In the genomic region with DNA sequence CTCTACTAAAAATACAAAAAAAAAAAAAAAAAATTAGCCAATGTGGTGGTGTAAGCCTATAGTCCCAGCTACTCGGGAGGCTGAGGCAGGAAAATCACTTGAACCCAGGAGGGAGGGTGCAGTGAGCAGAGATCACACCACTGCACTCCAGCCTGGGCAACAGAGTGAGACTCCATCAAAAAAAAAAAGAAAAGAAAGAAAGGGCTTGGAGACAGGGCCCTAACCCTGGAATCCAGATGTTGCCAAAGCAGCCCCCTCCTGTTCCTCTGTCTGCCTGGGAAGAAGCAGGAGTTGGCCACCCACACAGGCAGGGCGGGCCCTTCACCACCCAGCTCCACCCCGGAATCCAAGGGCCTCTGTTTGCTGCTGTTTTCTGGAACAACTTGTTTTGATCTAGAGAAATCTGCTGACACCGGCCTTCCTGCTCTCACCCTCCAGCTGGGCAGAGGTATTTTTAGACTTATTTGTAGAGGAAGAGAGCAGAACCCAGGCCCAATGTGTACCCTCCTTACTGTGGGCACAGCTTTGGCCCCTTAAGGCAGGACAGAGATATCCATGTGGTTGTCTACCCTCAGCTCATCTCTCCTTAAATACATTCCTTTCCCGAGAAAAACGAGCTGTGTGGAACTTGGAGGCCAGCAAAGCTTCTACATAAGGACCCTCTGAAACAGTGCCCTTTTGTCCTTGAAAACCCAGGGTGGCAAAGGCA, we compare ENCODE assay signal across 8 cellular contexts. TPM values are rescaled to one million over a fixed set of nuclear protein-coding genes. Genes with fewer than 3 reads are reported as not detected.
A peak's percentile ranks its signal among the peaks of the same experiment; 100 is the strongest.
DNase-seq lines count a peak whose midpoint lies in the region; ATAC-seq and TF ChIP-seq lines count a peak whose summit lies in the region.

No MANE protein-coding gene starts in this region.

- H3F3A ChIP-seq in PC-3 (ENCODE audit: low read length, unreplicated experiment), result peaks cover 25% of the 10 kb centered on the region

- POLR2A ChIA-PET in HCT116 (lab: Charles Lee) (interaction anchor here (0.7 to 15.5 kb wide), 15 partner anchors 8 to 145 kb away, joined by 3 to 910 read pairs (median 4); a partner anchor contains a TSS), PC-3 (lab: Charles Lee; ENCODE audit: unreplicated experiment) (interaction anchor here (0.6 to 1.9 kb wide), 10 partner anchors 10 to 87 kb away, joined by 3 to 31 read pairs (median 4); a partner anchor contains a TSS)

- no peak overlapping the region for H2AFZ ChIP-seq in HCT116 (ENCODE audit: low read depth, low read length, poor library complexity, severe bottlenecking)
- no peak overlapping the region for H2AFZ ChIP-seq in PC-3 (ENCODE audit: low read length)
- no peak overlapping the region for H2AFZ ChIP-seq in neuron (ENCODE audit: low read depth, low read length)

- no peak for TF ChIP-seq CTCF in BE2C (IDR thresholded peaks at IDR 0.05; ENCODE audit: low read depth, low read length)
- TF ChIP-seq CTCF in HCT116 (IDR thresholded peaks at IDR 0.05 in 2 of 3, conservative IDR thresholded peaks at IDR 0.05 in 1 of 3; ENCODE audit: borderline replicate concordance in 1 of 3, insufficient read depth in 1 of 3, low read depth in 2 of 3, low read length in 2 of 3), result no peak
- no peak for TF ChIP-seq CTCF in PC-3 (conservative IDR thresholded peaks at IDR 0.05; ENCODE audit: low read depth, low read length)
- TF ChIP-seq CTCF in foreskin keratinocyte (conservative IDR thresholded peaks at IDR 0.05), result no peak
- TF ChIP-seq CTCF in vagina (IDR thresholded peaks at IDR 0.05), result no peak

- peaks cover 24% of the 10 kb centered on the region for H3K4me1 ChIP-seq in BE2C
- H3K4me1 ChIP-seq in HCT116 (ENCODE audit: control insufficient read depth in 1 of 2, insufficient read depth in 2 of 2, low read length in 2 of 2), result peaks cover 64 to 94% of the 10 kb centered on the region in 2 experiments
- H3K4me1 ChIP-seq in PC-3 (ENCODE audit: insufficient read depth, low read length), result peaks cover 53% of the 10 kb centered on the region
- H3K4me1 ChIP-seq in foreskin keratinocyte, result peaks cover 27% of the 10 kb centered on the region
- peaks cover 54% of the 10 kb centered on the region for H3K4me1 ChIP-seq in neuron (ENCODE audit: insufficient read depth, low read length)
- peaks cover 55% of the 10 kb centered on the region for H3K4me1 ChIP-seq in vagina

- peak; percentile 63 for DNase-seq in BE2C
- peak; percentile 77 for DNase-seq in HCT116 (ENCODE audit: low read depth, low spot score)
- DNase-seq in PC-3, result peak; percentile 91
- peak; percentile 43 for DNase-seq in activated naive CD4-positive, alpha-beta T cell treated with anti-CD3 and anti-CD28 coated beads, Interleukin-2, amount 50 U/mL, for 16 hours
- peak in 1 of 2 donors; percentile 84 for DNase-seq in foreskin keratinocyte
- DNase-seq in vagina (ENCODE audit: extremely low spot score in 2 of 2), result peak; percentile 97

- intact Hi-C loops in HCT116 (cut with micrococcal nuclease) (loop anchor here (2.0 kb wide), 2 partner anchors 37 to 79 kb away; a partner anchor contains a TSS), PC-3 (cut with micrococcal nuclease) (loop anchor here (2.0 kb wide), 1 partner anchor 53 kb away; no protein-coding TSS in a partner anchor), vagina (cut with DNase I) (loop anchor here (1.0 to 5.0 kb wide), 2 partner anchors 38 to 51 kb away; a partner anchor contains a TSS)

- H3K9me3 ChIP-seq in BE2C, result no peaks in the 10 kb centered on the region
- no peaks in the 10 kb centered on the region for H3K9me3 ChIP-seq in HCT116 (ENCODE audit: control insufficient read depth in 1 of 2, insufficient read depth in 1 of 2, low read depth in 1 of 2, low read length in 2 of 2)
- H3K9me3 ChIP-seq in PC-3 (ENCODE audit: low read length), result no peaks in the 10 kb centered on the region
- no peaks in the 10 kb centered on the region for H3K9me3 ChIP-seq in neuron (ENCODE audit: low read length)
- H3K9me3 ChIP-seq in vagina, result no peaks in the 10 kb centered on the region

- peak overlapping the region; percentile 96 for H3K4me2 ChIP-seq in HCT116 (ENCODE audit: low read length)
- H3K4me2 ChIP-seq in PC-3 (ENCODE audit: low read length), result peak overlapping the region; percentile 75

- H3K27me3 ChIP-seq in BE2C (peaks cover 3% of the 10 kb centered on the region), HCT116 (ENCODE audit: insufficient read depth, low read length) (no peaks in the 10 kb centered on the region), PC-3 (ENCODE audit: low read length) (no peaks in the 10 kb centered on the region), foreskin keratinocyte (no peaks in the 10 kb centered on the region), neuron (ENCODE audit: insufficient read depth, low read length) (no peaks in the 10 kb centered on the region), vagina (no peaks in the 10 kb centered on the region)

- H3K27ac ChIP-seq in HCT116 (ENCODE audit: low read depth, low read length), result peak overlapping the region; percentile 100
- peak overlapping the region; percentile 99 for H3K27ac ChIP-seq in PC-3 (ENCODE audit: low read length)
- H3K27ac ChIP-seq in foreskin keratinocyte, result peak overlapping the region; percentile 100
- peak overlapping the region; percentile 99 for H3K27ac ChIP-seq in vagina

- H3K36me3 ChIP-seq in BE2C (peaks cover 18% of the 10 kb centered on the region), HCT116 (ENCODE audit: control insufficient read depth in 1 of 2, insufficient read depth in 2 of 2, low read length in 2 of 2) (peaks cover 0 to 8% of the 10 kb centered on the region in 2 experiments; a peak in 1 of 4 replicates), PC-3 (ENCODE audit: low read depth, low read length) (peaks cover 21% of the 10 kb centered on the region), neuron (ENCODE audit: insufficient read depth, low read length) (no peaks in the 10 kb centered on the region), vagina (peaks cover 0 to 15% of the 10 kb centered on the region in 2 donors)

- no peak for TF ChIP-seq RAD21 in HCT116 (IDR thresholded peaks at IDR 0.05; ENCODE audit: low read depth)

- TF ChIP-seq POLR2A in HCT116 (IDR thresholded peaks at IDR 0.05; ENCODE audit: borderline replicate concordance, extremely low read depth, insufficient read depth, insufficient read length) (no peak), vagina (IDR thresholded peaks at IDR 0.05) (peak in 1 of 2 donors; percentile 63)

- ATAC-seq in HCT116, result 0 out of 2 replicates have a peak, but pooled peaks have one; percentile 10
- ATAC-seq in PC-3, result peak; percentile 4; the same call in 1 of the 2 replicates
- ATAC-seq in foreskin keratinocyte, result peak; percentile 12
- ATAC-seq in HG02852 (IDR thresholded peaks at IDR 0.05; ENCODE audit: unreplicated experiment), result no peak

- BruUV-seq in HCT116 (replicated peaks; lab: Mats Ljungman, UMichigan) (no TSS peak), PC-3 (replicated peaks; lab: Mats Ljungman, UMichigan) (no TSS peak)

- CTCF ChIA-PET in HCT116 (lab: Charles Lee), result interaction anchor here (0.7 to 2.2 kb wide), 5 partner anchors 49 to 91 kb away, joined by 3 to 9 read pairs (median 6); no protein-coding TSS in a partner anchor
- CTCF ChIA-PET in PC-3 (lab: Charles Lee), result interaction anchor here (0.6 to 1.0 kb wide), 2 partner anchors 49 to 50 kb away, joined by 3 to 15 read pairs; no protein-coding TSS in a partner anchor

- no peak overlapping the region for H3K4me3 ChIP-seq in BE2C (ENCODE audit: low read depth, low read length)
- H3K4me3 ChIP-seq in HCT116 (replicated peaks in 1 of 2; ENCODE audit: low read depth in 1 of 2, low read length in 2 of 2), result peak overlapping the region; percentile 40 to 56
- peak overlapping the region; percentile 41; the same call in 1 of the 2 replicates for H3K4me3 ChIP-seq in PC-3 (ENCODE audit: low read length)
- H3K4me3 ChIP-seq in neuron (ENCODE audit: low read length), result peak overlapping the region; percentile 58
- peak overlapping the region; percentile 58 to 96 for H3K4me3 ChIP-seq in vagina

- H3K9me2 ChIP-seq in HCT116 (ENCODE audit: insufficient read depth) (no peaks in the 10 kb centered on the region), PC-3 (replicated peaks; ENCODE audit: low read length) (no peaks in the 10 kb centered on the region)

- H3K9ac ChIP-seq in HCT116 (ENCODE audit: low read length) (peak overlapping the region; percentile 95), PC-3 (ENCODE audit: low read length) (peak overlapping the region; percentile 92)

- H4K20me1 ChIP-seq in HCT116 (ENCODE audit: insufficient read depth) (peaks cover 11% of the 10 kb centered on the region), PC-3 (ENCODE audit: low read length) (peaks cover 22% of the 10 kb centered on the region)

- H3K79me2 ChIP-seq in HCT116 (ENCODE audit: insufficient read depth, low read length) (peaks cover 32% of the 10 kb centered on the region), PC-3 (ENCODE audit: low read length) (peaks cover 42% of the 10 kb centered on the region)

- RAD21 ChIA-PET in HCT116 (lab: Charles Lee; ENCODE audit: low non-redundant PET in 1 of 2, low total read pairs in 2 of 2, uncharacterized antibody in 2 of 2, unreplicated experiment in 2 of 2), result interaction anchor here (0.6 to 1.1 kb wide), 3 partner anchors 79 to 88 kb away, joined by 3 to 5 read pairs (median 3); a partner anchor contains a TSS

TF ChIP-seq in HCT116, 20 proteins besides CTCF, POLR2A, EP300 and RAD21:
- TF ChIP-seq TCF7L2 (IDR thresholded peaks at IDR 0.05; ENCODE audit: borderline replicate concordance, extremely low read depth, insufficient read depth, insufficient read length) (peak; percentile 78), EZH2 (IDR thresholded peaks at IDR 0.05) (no peak), FOSL1 (IDR thresholded peaks at IDR 0.05; ENCODE audit: low read depth) (no peak), POLR2AphosphoS5 (IDR thresholded peaks at IDR 0.05; ENCODE audit: low read depth, low read length) (peak; percentile 66)

RNA-seq across cellular contexts. Expression of a gene that starts 2.7 kb away (rescaled TPM):
- 301 TPM for polyA plus RNA-seq in BE2C (2012; ENCODE audit: insufficient read depth, insufficient read length, low read depth)
- total RNA-seq in HCT116 (2021; ENCODE audit: unreplicated experiment) (564 TPM), PC-3 (2014; rRNA removed) (47.9 and 96.6 TPM in 2 replicates), foreskin keratinocyte (66.8 and 83.1 TPM in 2 replicates), vagina (857 TPM)
- polyA plus RNA-seq in HCT116 (2012), result 181 and 274 TPM in 2 replicates
- 100 and 119 TPM in 2 replicates for polyA plus RNA-seq in foreskin keratinocyte

RNA-seq across cellular contexts. Expression of a gene that starts 33.5 kb away (rescaled TPM):
- polyA plus RNA-seq in BE2C (2012; ENCODE audit: insufficient read depth, insufficient read length, low read depth), result 12.5 TPM
- total RNA-seq in HCT116 (2021; ENCODE audit: unreplicated experiment) (35.8 TPM), PC-3 (2014; rRNA removed) (68.3 and 93.2 TPM in 2 replicates), foreskin keratinocyte (26.3 and 29.7 TPM in 2 replicates), vagina (53.3 TPM)
- 12.9 and 20.6 TPM in 2 replicates for polyA plus RNA-seq in HCT116 (2012)
- polyA plus RNA-seq in foreskin keratinocyte, result 16.0 and 17.0 TPM in 2 replicates

RNA-seq across cellular contexts. Expression of a gene that starts 37.5 kb away (rescaled TPM):
- 2.7 TPM for polyA plus RNA-seq in BE2C (2012; ENCODE audit: insufficient read depth, insufficient read length, low read depth)
- total RNA-seq in HCT116 (2021; ENCODE audit: unreplicated experiment) (3.9 TPM), PC-3 (2014; rRNA removed) (12.7 and 13.1 TPM in 2 replicates), foreskin keratinocyte (0.25 and 0.58 TPM in 2 replicates), vagina (2.2 TPM)
- 2.0 and 2.3 TPM in 2 replicates for polyA plus RNA-seq in HCT116 (2012)
- 0.16 and 0.17 TPM in 2 replicates for polyA plus RNA-seq in foreskin keratinocyte
